ENCODE assay signal across 11 cellular contexts in genomic region chr9:98087420-98088354, GRCh38. TPM values are rescaled to one million over a fixed set of nuclear protein-coding genes. Genes with fewer than 3 reads are reported as not detected.
DNase-seq lines count a peak whose midpoint lies in the region; ATAC-seq and TF ChIP-seq lines count a peak whose summit lies in the region.
"Had no signal": no experiment of that assay in that cellular context is flagged by ENCODE, and none has a peak within 500 bp of the region (broad histone marks: within the 10 kb centered on the region; RNA-seq: fewer than 3 reads in every experiment).

No MANE protein-coding gene starts in this region.

- peaks cover 7% of the 10 kb centered on the region for H3K36me3 ChIP-seq in thoracic aorta

- peak overlapping the region; percentile 2 for H3K4me3 Mint-ChIP-seq in activated CD4-positive, alpha-beta T cell treated with anti-CD3 and anti-CD28 coated beads for 36 hours
- no peak overlapping the region for H3K4me3 Mint-ChIP-seq in activated CD4-positive, alpha-beta T cell treated with anti-CD3 and anti-CD28 coated beads, Interleukin-2, amount 10 ng/mL, durations not matched to agents 7 days and 5 days
- H3K4me3 Mint-ChIP-seq: brain had no signal

- POLR2A ChIA-PET in activated CD4-positive, alpha-beta T cell treated with anti-CD3 and anti-CD28 coated beads for 36 hours (lab: Charles Lee): no interaction called here
- POLR2A ChIA-PET in activated CD4-positive, alpha-beta T cell treated with anti-CD3 and anti-CD28 coated beads, Interleukin-2, amount 10 ng/mL, durations not matched to agents 7 days and 5 days (lab: Charles Lee): no interaction called here

- peak overlapping the region; percentile 64 for H3K4me3 ChIP-seq in thoracic aorta
- H3K4me3 ChIP-seq: A549 had no signal

- H3K27ac ChIP-seq in caudate nucleus (ENCODE audit: low read depth, low read length) (peak overlapping the region; percentile 58), thoracic aorta (no peak overlapping the region)
- H3K27ac ChIP-seq: A549, KMS-11 had no signal

- CTCF ChIA-PET in activated CD4-positive, alpha-beta T cell treated with anti-CD3 and anti-CD28 coated beads for 36 hours (lab: Charles Lee): interaction anchor here (0.7 to 1.7 kb wide), 2 partner anchors 14 to 24 kb away, joined by 5 to 6 read pairs; no protein-coding TSS in a partner anchor
- CTCF ChIA-PET in activated CD4-positive, alpha-beta T cell treated with anti-CD3 and anti-CD28 coated beads, Interleukin-2, amount 10 ng/mL, durations not matched to agents 7 days and 5 days (lab: Charles Lee): interaction anchor here (0.5 to 6.0 kb wide), 4 partner anchors 9 to 129 kb away, joined by 3 to 39 read pairs (median 3); no protein-coding TSS in a partner anchor

- DNase-seq in activated CD4-positive, alpha-beta T cell treated with anti-CD3 and anti-CD28 coated beads for 36 hours: peak; percentile 61
- no peak for DNase-seq in activated CD4-positive, alpha-beta T cell treated with anti-CD3 and anti-CD28 coated beads, Interleukin-2, amount 10 ng/mL, durations not matched to agents 7 days and 5 days
- peak in 11 of 61 donors; percentile 1 to 61 (median 19) for DNase-seq in caudate nucleus (lab: John Stamatoyannopoulos, UW)
- peak; percentile 92 for DNase-seq in left kidney (ENCODE audit: low read depth, low spot score)
- DNase-seq in thoracic aorta (ENCODE audit: low spot score): no peak
- DNase-seq in superior temporal gyrus (ENCODE audit: extremely low spot score): no peak
- DNase-seq in T1000 (lab: John Stamatoyannopoulos, UW): no peak
- DNase-seq in central memory CD4-positive, alpha-beta T cell: no peak

- no peaks in the 10 kb centered on the region for H3K27me3 Mint-ChIP-seq in activated CD4-positive, alpha-beta T cell treated with anti-CD3 and anti-CD28 coated beads for 36 hours
- H3K27me3 Mint-ChIP-seq in activated CD4-positive, alpha-beta T cell treated with anti-CD3 and anti-CD28 coated beads, Interleukin-2, amount 10 ng/mL, durations not matched to agents 7 days and 5 days: no peaks in the 10 kb centered on the region

- H3K4me1 ChIP-seq in thoracic aorta (ENCODE audit: control insufficient read depth in 1 of 2, low read depth in 2 of 2): peaks cover 0 to 6% of the 10 kb centered on the region in 2 donors
- H3K4me1 ChIP-seq: A549 had no signal

- no peaks in the 10 kb centered on the region for H3K9me3 Mint-ChIP-seq in activated CD4-positive, alpha-beta T cell treated with anti-CD3 and anti-CD28 coated beads for 36 hours (ENCODE audit: low read depth)
- no peaks in the 10 kb centered on the region for H3K9me3 Mint-ChIP-seq in activated CD4-positive, alpha-beta T cell treated with anti-CD3 and anti-CD28 coated beads, Interleukin-2, amount 10 ng/mL, durations not matched to agents 7 days and 5 days
- H3K9me3 Mint-ChIP-seq: brain had no signal

- no peak overlapping the region for H3K27ac Mint-ChIP-seq in activated CD4-positive, alpha-beta T cell treated with anti-CD3 and anti-CD28 coated beads for 36 hours
- H3K27ac Mint-ChIP-seq in activated CD4-positive, alpha-beta T cell treated with anti-CD3 and anti-CD28 coated beads, Interleukin-2, amount 10 ng/mL, durations not matched to agents 7 days and 5 days: no peak overlapping the region
- H3K27ac Mint-ChIP-seq: brain had no signal

- no peaks in the 10 kb centered on the region for H3K27me3 ChIP-seq in thoracic aorta (replicated peaks; ENCODE audit: insufficient read depth)

- intact Hi-C loops in activated CD4-positive, alpha-beta T cell treated with anti-CD3 and anti-CD28 coated beads for 36 hours (cut with DNase I, micrococcal nuclease): no loop called here

- peak; percentile 57 for ATAC-seq in activated CD4-positive, alpha-beta T cell treated with anti-CD3 and anti-CD28 coated beads for 36 hours
- no peak for ATAC-seq in thoracic aorta (ENCODE audit: insufficient number of reproducible peaks, low FRiP score, low read depth)

- peak; percentile 11 for TF ChIP-seq CTCF in thoracic aorta (IDR thresholded peaks at IDR 0.05)

- H3K9me3 ChIP-seq in thoracic aorta: no peaks in the 10 kb centered on the region
- H3K9me3 ChIP-seq: A549 had no signal

- H3K36me3 Mint-ChIP-seq in activated CD4-positive, alpha-beta T cell treated with anti-CD3 and anti-CD28 coated beads for 36 hours (ENCODE audit: low read depth): peaks cover 30% of the 10 kb centered on the region
- H3K36me3 Mint-ChIP-seq in activated CD4-positive, alpha-beta T cell treated with anti-CD3 and anti-CD28 coated beads, Interleukin-2, amount 10 ng/mL, durations not matched to agents 7 days and 5 days (ENCODE audit: low read depth): peaks cover 66% of the 10 kb centered on the region

- H3K4me1 Mint-ChIP-seq in activated CD4-positive, alpha-beta T cell treated with anti-CD3 and anti-CD28 coated beads for 36 hours: peaks cover 26% of the 10 kb centered on the region
- peaks cover 36% of the 10 kb centered on the region for H3K4me1 Mint-ChIP-seq in activated CD4-positive, alpha-beta T cell treated with anti-CD3 and anti-CD28 coated beads, Interleukin-2, amount 10 ng/mL, durations not matched to agents 7 days and 5 days

RNA-seq across cellular contexts. Expression of gene NANS, which starts 31.2 kb away (rescaled TPM):
- 10 to 100 TPM; 45.9 to 47.7 TPM for total RNA-seq in activated CD4-positive, alpha-beta T cell treated with anti-CD3 and anti-CD28 coated beads for 36 hours
- 10 to 100 TPM; 37.2 to 38.3 TPM for total RNA-seq in activated CD4-positive, alpha-beta T cell treated with anti-CD3 and anti-CD28 coated beads, Interleukin-2, amount 10 ng/mL, durations not matched to agents 7 days and 5 days
- 10 to 100 TPM; 60.9 to 73.1 TPM for total RNA-seq in thoracic aorta

RNA-seq across cellular contexts. Expression of gene TRIM14, which starts 31.3 kb away (rescaled TPM):
- total RNA-seq in activated CD4-positive, alpha-beta T cell treated with anti-CD3 and anti-CD28 coated beads for 36 hours: 10 to 100 TPM; 54.6 to 59.6 TPM
- total RNA-seq in activated CD4-positive, alpha-beta T cell treated with anti-CD3 and anti-CD28 coated beads, Interleukin-2, amount 10 ng/mL, durations not matched to agents 7 days and 5 days: 100 to 1,000 TPM; 116 to 124 TPM
- total RNA-seq in thoracic aorta: 10 to 100 TPM in 1 of 2 donors, 1 to 10 TPM in 1; 5.9 to 22.5 TPM

Comparison
In these comparisons a context has a peak if more than half of its experiments do, and no peak if none do; other contexts are left out.
1. DNase-seq: peak in activated CD4-positive, alpha-beta T cell treated with anti-CD3 and anti-CD28 coated beads for 36 hours (single experiment) and left kidney (single experiment); none in activated CD4-positive, alpha-beta T cell treated with anti-CD3 and anti-CD28 coated beads, Interleukin-2, amount 10 ng/mL, durations not matched to agents 7 days and 5 days (single experiment), thoracic aorta (single experiment), superior temporal gyrus (single experiment), T1000 (single experiment) and central memory CD4-positive, alpha-beta T cell (single experiment).